ENCODE assay signal across 8 cellular contexts in the genomic region with DNA sequence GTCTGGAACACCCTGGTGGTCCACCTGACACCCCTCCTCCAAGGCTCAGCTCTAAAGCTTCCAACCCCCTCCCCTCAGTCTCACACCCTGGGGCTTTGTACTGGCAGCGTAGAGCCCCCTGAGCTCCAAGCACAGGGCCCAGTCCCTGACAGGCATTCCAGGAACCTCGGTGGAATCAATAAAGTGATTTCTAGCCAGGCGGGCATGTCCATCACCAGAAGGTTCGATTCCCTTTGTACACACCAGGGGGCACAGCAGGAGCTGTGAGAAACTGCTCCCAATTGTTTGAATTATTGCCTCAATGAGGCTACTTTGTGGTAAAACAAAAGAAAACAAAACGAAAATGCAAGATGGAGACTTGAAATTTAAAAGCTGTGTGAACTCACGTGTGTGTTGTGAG. TPM values are rescaled to one million over a fixed set of nuclear protein-coding genes. Genes with fewer than 3 reads are reported as not detected.
DNase-seq lines count a peak whose midpoint lies in the region; ATAC-seq and TF ChIP-seq lines count a peak whose summit lies in the region.

No MANE protein-coding gene starts in this region.

- DNase-seq in activated gamma-delta T cell treated with Interleukin-2 at 50 U/mL for 16 hours (peak; percentile 52), activated gamma-delta T cell (lab: John Stamatoyannopoulos, UW) (no peak), OCI-LY7 (ENCODE audit: low spot score) (peak; percentile 63), kidney glomerular epithelial cell (lab: John Stamatoyannopoulos, UW) (peak; percentile 56)
- no peak for DNase-seq in activated naive CD8-positive, alpha-beta T cell treated with anti-CD3 and anti-CD28 coated beads, Interleukin-2, amount 10 ng/mL, durations not matched to agents 7 days and 5 days
- DNase-seq in stimulated activated CD8-positive, alpha-beta memory T cell treated with anti-CD3 and anti-CD28 coated beads, Interleukin-4, amount 100 ng/mL, for 48 hours, result peak; percentile 47

- H2AFZ ChIP-seq in OCI-LY7 (ENCODE audit: low read length), result no peak overlapping the region

- H3K27me3 Mint-ChIP-seq in activated naive CD8-positive, alpha-beta T cell treated with anti-CD3 and anti-CD28 coated beads, Interleukin-2, amount 10 ng/mL, durations not matched to agents 7 days and 5 days, result peaks cover 25% of the 10 kb centered on the region

- no peaks in the 10 kb centered on the region for H4K20me1 ChIP-seq in OCI-LY7 (ENCODE audit: insufficient read depth, low read length)

- H3K4me1 ChIP-seq in OCI-LY7 (ENCODE audit: insufficient read depth, low read length, poor library complexity, severe bottlenecking), result no peaks in the 10 kb centered on the region

- no peak overlapping the region for H3K4me3 Mint-ChIP-seq in activated naive CD8-positive, alpha-beta T cell treated with anti-CD3 and anti-CD28 coated beads, Interleukin-2, amount 10 ng/mL, durations not matched to agents 7 days and 5 days

- BruUV-seq in OCI-LY7 (replicated peaks; lab: Mats Ljungman, UMichigan), result no TSS peak

- H3K9me2 ChIP-seq in OCI-LY7 (ENCODE audit: insufficient read depth, low read length), result no peaks in the 10 kb centered on the region

- H3K4me1 Mint-ChIP-seq in activated naive CD8-positive, alpha-beta T cell treated with anti-CD3 and anti-CD28 coated beads, Interleukin-2, amount 10 ng/mL, durations not matched to agents 7 days and 5 days, result peaks cover 16% of the 10 kb centered on the region

- peak; percentile 50 for ATAC-seq in activated naive CD8-positive, alpha-beta T cell treated with anti-CD3 and anti-CD28 coated beads, Interleukin-2, amount 10 ng/mL, durations not matched to agents 7 days and 5 days (ENCODE audit: low read depth)
- ATAC-seq in GM21526 (IDR thresholded peaks at IDR 0.05; ENCODE audit: low FRiP score, unreplicated experiment) (no peak), HG03095 (IDR thresholded peaks at IDR 0.05; ENCODE audit: unreplicated experiment) (no peak)

- intact Hi-C loops in OCI-LY7 (cut with micrococcal nuclease; ENCODE audit: unreplicated experiment), result loop anchor here (2.0 to 5.0 kb wide), 2 partner anchors 46 to 114 kb away; no protein-coding TSS in a partner anchor

- no peak overlapping the region for H3K4me3 ChIP-seq in OCI-LY7 (ENCODE audit: low read depth, low read length, poor library complexity, severe bottlenecking)

- H3K9me3 ChIP-seq in OCI-LY7 (ENCODE audit: low read length), result no peaks in the 10 kb centered on the region

- CTCF ChIA-PET in OCI-LY7 (lab: Charles Lee; ENCODE audit: unreplicated experiment), result interaction anchor here (0.9 to 1.4 kb wide), 2 partner anchors 13 to 35 kb away, joined by 3 read pairs; no protein-coding TSS in a partner anchor

- peak; percentile 78 for TF ChIP-seq CTCF in OCI-LY7 (conservative IDR thresholded peaks at IDR 0.05; ENCODE audit: low read length)

- H3K36me3 ChIP-seq in OCI-LY7 (ENCODE audit: insufficient read depth, low read length), result no peaks in the 10 kb centered on the region

- H3K79me2 ChIP-seq in OCI-LY7 (ENCODE audit: insufficient read depth, low read depth, low read length), result no peaks in the 10 kb centered on the region

- no peak overlapping the region for H3K4me2 ChIP-seq in OCI-LY7 (ENCODE audit: low read length)

- H3K27ac ChIP-seq in OCI-LY7 (ENCODE audit: low read depth, low read length, poor library complexity, severe bottlenecking), result no peak overlapping the region

- H3K36me3 Mint-ChIP-seq in activated naive CD8-positive, alpha-beta T cell treated with anti-CD3 and anti-CD28 coated beads, Interleukin-2, amount 10 ng/mL, durations not matched to agents 7 days and 5 days, result no peaks in the 10 kb centered on the region

- H3K9me3 Mint-ChIP-seq in activated naive CD8-positive, alpha-beta T cell treated with anti-CD3 and anti-CD28 coated beads, Interleukin-2, amount 10 ng/mL, durations not matched to agents 7 days and 5 days, result no peaks in the 10 kb centered on the region

- peak overlapping the region; percentile 1 for H3K27ac Mint-ChIP-seq in activated naive CD8-positive, alpha-beta T cell treated with anti-CD3 and anti-CD28 coated beads, Interleukin-2, amount 10 ng/mL, durations not matched to agents 7 days and 5 days

- POLR2A ChIA-PET in OCI-LY7 (lab: Charles Lee), result interaction anchor here (0.6 to 0.7 kb wide), 3 partner anchors 19 to 47 kb away, joined by 3 read pairs; no protein-coding TSS in a partner anchor
- POLR2A ChIA-PET in activated naive CD8-positive, alpha-beta T cell treated with anti-CD3 and anti-CD28 coated beads, Interleukin-2, amount 10 ng/mL, durations not matched to agents 7 days and 5 days (lab: Charles Lee), result no interaction called here

RNA-seq across cellular contexts. Expression of gene SMPD3, which starts 51.8 kb away (rescaled TPM):
- 0.16 and 0.21 TPM in 2 replicates for total RNA-seq in OCI-LY7 (2014; rRNA removed; shearing (Covaris generic))
- 0.51 and 0.61 TPM in 2 replicates for total RNA-seq in OCI-LY7 (2022)
- 10 to 100 TPM; 16.0 to 16.9 TPM for total RNA-seq in activated naive CD8-positive, alpha-beta T cell treated with anti-CD3 and anti-CD28 coated beads, Interleukin-2, amount 10 ng/mL, durations not matched to agents 7 days and 5 days

Comparison
In these comparisons a context has a peak if more than half of its experiments do, and no peak if none do; other contexts are left out.
1. DNase-seq: peak in activated gamma-delta T cell treated with Interleukin-2 at 50 U/mL for 16 hours (single experiment), OCI-LY7 (single experiment), kidney glomerular epithelial cell (single experiment) and stimulated activated CD8-positive, alpha-beta memory T cell treated with anti-CD3 and anti-CD28 coated beads, Interleukin-4, amount 100 ng/mL, for 48 hours (single experiment); none in activated gamma-delta T cell (single experiment) and activated naive CD8-positive, alpha-beta T cell treated with anti-CD3 and anti-CD28 coated beads, Interleukin-2, amount 10 ng/mL, durations not matched to agents 7 days and 5 days (single experiment).
2. RNA of gene SMPD3, which starts 51.8 kb away (total RNA-seq): 16.0 to 16.9 TPM in activated naive CD8-positive, alpha-beta T cell treated with anti-CD3 and anti-CD28 coated beads, Interleukin-2, amount 10 ng/mL, durations not matched to agents 7 days and 5 days; 0.16 to 0.61 TPM in OCI-LY7; every median in the first group is over 10 times any median in the second.